Comparison of ENCODE assay signal across 8 cellular contexts in the genomic region with DNA sequence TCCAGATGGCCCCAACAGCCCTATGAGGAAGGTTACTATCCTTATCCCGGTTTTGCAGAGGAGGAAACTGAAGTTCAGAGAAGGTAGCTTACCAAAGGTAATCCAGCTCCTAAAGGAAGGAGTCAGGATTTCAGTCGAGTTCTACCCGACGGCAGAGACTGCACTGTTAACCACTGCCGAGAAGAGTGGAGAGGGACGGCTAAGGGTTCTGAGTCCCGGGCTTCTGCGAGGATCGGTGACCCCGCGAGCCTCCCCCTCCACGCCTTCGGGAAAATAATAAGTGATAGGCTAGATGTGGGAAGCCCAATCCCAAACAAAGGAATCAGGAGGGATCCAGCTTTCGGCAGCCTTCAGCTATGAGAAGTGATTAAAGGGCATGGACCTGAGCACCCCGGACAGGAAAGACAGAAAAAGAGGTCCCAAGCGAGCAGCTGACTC. TPM values are rescaled to one million over a fixed set of nuclear protein-coding genes. Genes with fewer than 3 reads are reported as not detected.
DNase-seq lines count a peak whose midpoint lies in the region; ATAC-seq lines count a peak whose summit lies in the region.

No MANE protein-coding gene starts in this region.

- no peaks in the 10 kb centered on the region for H3K27me3 Mint-ChIP-seq in activated T-helper 17 cell treated with anti-CD3 and anti-CD28 coated beads, Interleukin-2, amount 50 U/mL, for 72 hours

- H3K36me3 ChIP-seq in ES-I3 (ENCODE audit: insufficient read depth, low read length) (no peaks in the 10 kb centered on the region), iPS-15b (ENCODE audit: control insufficient read depth, insufficient read depth, low read length) (no peaks in the 10 kb centered on the region), subcutaneous abdominal adipose tissue (ENCODE audit: control insufficient read depth in 5 of 5, insufficient read depth in 5 of 5, low read length in 5 of 5) (peaks cover 0 to 3% (median 0%) of the 10 kb centered on the region in 5 donors)

- H3K9me3 ChIP-seq in ES-I3 (ENCODE audit: control insufficient read depth, insufficient read depth, low read length), result no peaks in the 10 kb centered on the region
- no peaks in the 10 kb centered on the region for H3K9me3 ChIP-seq in iPS-15b (ENCODE audit: control insufficient read depth, insufficient read depth, low read length)
- H3K9me3 ChIP-seq in subcutaneous abdominal adipose tissue (ENCODE audit: control insufficient read depth in 5 of 5, low read length in 5 of 5), result no peaks in the 10 kb centered on the region

- H3K4me1 Mint-ChIP-seq in activated T-helper 17 cell treated with anti-CD3 and anti-CD28 coated beads, Interleukin-2, amount 50 U/mL, for 72 hours, result peaks cover 18% of the 10 kb centered on the region

- H3K9ac ChIP-seq in ES-I3 (ENCODE audit: low read depth, low read length), result peak overlapping the region; percentile 78
- no peak overlapping the region for H3K9ac ChIP-seq in iPS-15b (ENCODE audit: low read depth, low read length)
- peak overlapping the region; percentile 67 to 95 (median 84) for H3K9ac ChIP-seq in subcutaneous abdominal adipose tissue (ENCODE audit: low read length in 5 of 5)

- DNase-seq in germinal center (ENCODE audit: low spot score), result no peak
- DNase-seq in middle frontal gyrus (ENCODE audit: extremely low spot score, low spot score), result no peak

- H3K4me1 ChIP-seq in ES-I3 (ENCODE audit: insufficient read depth, low read length) (peaks cover 20% of the 10 kb centered on the region), iPS-15b (ENCODE audit: control insufficient read depth, insufficient read depth, low read length) (peaks cover 13% of the 10 kb centered on the region), subcutaneous abdominal adipose tissue (ENCODE audit: control insufficient read depth in 5 of 5, insufficient read depth in 5 of 5, low read length in 5 of 5) (peaks cover 22 to 68% (median 64%) of the 10 kb centered on the region in 5 donors)

- H3K27ac ChIP-seq in subcutaneous abdominal adipose tissue (ENCODE audit: low read depth, low read length), result peak overlapping the region; percentile 94

- H3K4me3 Mint-ChIP-seq in activated T-helper 17 cell treated with anti-CD3 and anti-CD28 coated beads, Interleukin-2, amount 50 U/mL, for 72 hours, result peak overlapping the region; percentile 85

- peak overlapping the region; percentile 83 for H3K27ac Mint-ChIP-seq in activated T-helper 17 cell treated with anti-CD3 and anti-CD28 coated beads, Interleukin-2, amount 50 U/mL, for 72 hours

- ATAC-seq in HG02840 (IDR thresholded peaks at IDR 0.05; ENCODE audit: low FRiP score, unreplicated experiment) (peak; percentile 0), GM18861 (IDR thresholded peaks at IDR 0.05; ENCODE audit: unreplicated experiment) (no peak)
- ATAC-seq in activated T-helper 17 cell treated with anti-CD3 and anti-CD28 coated beads, Interleukin-2, amount 50 U/mL, for 72 hours (replicated peaks), result no peak

- H3K9me3 Mint-ChIP-seq in activated T-helper 17 cell treated with anti-CD3 and anti-CD28 coated beads, Interleukin-2, amount 50 U/mL, for 72 hours, result no peaks in the 10 kb centered on the region

- H3K27me3 ChIP-seq in iPS-15b (ENCODE audit: control insufficient read depth, insufficient read depth, low read length), result peaks cover 4% of the 10 kb centered on the region
- no peaks in the 10 kb centered on the region for H3K27me3 ChIP-seq in subcutaneous abdominal adipose tissue (ENCODE audit: control insufficient read depth in 5 of 5, insufficient read depth in 4 of 5, low read length in 5 of 5)

- H3K36me3 Mint-ChIP-seq in activated T-helper 17 cell treated with anti-CD3 and anti-CD28 coated beads, Interleukin-2, amount 50 U/mL, for 72 hours (ENCODE audit: low read depth), result no peaks in the 10 kb centered on the region

- peak overlapping the region; percentile 77 for H3K4me3 ChIP-seq in iPS-15b (ENCODE audit: low read depth, low read length)
- H3K4me3 ChIP-seq in subcutaneous abdominal adipose tissue (ENCODE audit: low read depth in 1 of 5, low read length in 5 of 5), result peak overlapping the region; percentile 58 to 89 (median 85)

RNA-seq across cellular contexts. Expression of gene TMEM53, which starts 0.6 kb away (rescaled TPM):
- total RNA-seq in activated T-helper 17 cell treated with anti-CD3 and anti-CD28 coated beads, Interleukin-2, amount 50 U/mL, for 72 hours, result 1 to 10 TPM; 3.5 to 4.2 TPM

RNA-seq across cellular contexts. Expression of gene ARMH1, which starts 0.8 kb away (rescaled TPM):
- total RNA-seq in activated T-helper 17 cell treated with anti-CD3 and anti-CD28 coated beads, Interleukin-2, amount 50 U/mL, for 72 hours, result 10 to 100 TPM; 10.7 to 65.8 TPM

RNA-seq across cellular contexts. Expression of gene RNU5D-1, which starts 57.3 kb away (rescaled TPM):
- not detected for total RNA-seq in activated T-helper 17 cell treated with anti-CD3 and anti-CD28 coated beads, Interleukin-2, amount 50 U/mL, for 72 hours
